Comparison of ENCODE assay signal across 15 cellular contexts in genomic region chr1:31381394-31382287, GRCh38. TPM values are rescaled to one million over a fixed set of nuclear protein-coding genes. Genes with fewer than 3 reads are reported as not detected.
DNase-seq lines count a peak whose midpoint lies in the region; ATAC-seq and TF ChIP-seq lines count a peak whose summit lies in the region.
"Had no signal": no experiment of that assay in that cellular context is flagged by ENCODE, and none has a peak within 500 bp of the region (broad histone marks: within the 10 kb centered on the region; RNA-seq: fewer than 3 reads in every experiment).

No MANE protein-coding gene starts in this region.

- H3K23ac ChIP-seq in mesendoderm (ENCODE audit: low read length): no peak overlapping the region

- H2BK120ac ChIP-seq in mesendoderm (ENCODE audit: low read depth, low read length): no peak overlapping the region

- H3K79me2 ChIP-seq in ACC112 (ENCODE audit: control insufficient read depth, insufficient read depth, low read length, unreplicated experiment): no peaks in the 10 kb centered on the region
- H3K79me2 ChIP-seq in mesendoderm (ENCODE audit: control insufficient read depth, insufficient read depth, low read length): no peaks in the 10 kb centered on the region

- H4K8ac ChIP-seq in mesendoderm (ENCODE audit: low read depth, low read length): no peak overlapping the region

- H3K36me3 ChIP-seq in ACC112 (ENCODE audit: insufficient read depth, low read length) (no peaks in the 10 kb centered on the region), mucosa of rectum (ENCODE audit: control insufficient read depth in 2 of 2, insufficient read depth in 2 of 2, low read length in 2 of 2) (no peaks in the 10 kb centered on the region), mesendoderm (ENCODE audit: control insufficient read depth, insufficient read depth, low read length) (no peaks in the 10 kb centered on the region)
- H3K36me3 ChIP-seq: Peyer's patch had no signal

- H3K9me3 ChIP-seq in mucosa of rectum (ENCODE audit: control insufficient read depth in 2 of 2, low read length in 2 of 2): no peaks in the 10 kb centered on the region
- H3K9me3 ChIP-seq: Caco-2, Peyer's patch had no signal

- no peaks in the 10 kb centered on the region for H3K79me1 ChIP-seq in mesendoderm (ENCODE audit: low read length)

- no peak overlapping the region for H3K18ac ChIP-seq in mesendoderm (ENCODE audit: low read length)

- H3K27me3 ChIP-seq in ACC112 (ENCODE audit: insufficient read depth, low read length) (no peaks in the 10 kb centered on the region), mucosa of rectum (ENCODE audit: control insufficient read depth in 2 of 2, insufficient read depth in 2 of 2, low read length in 2 of 2) (no peaks in the 10 kb centered on the region), mesendoderm (ENCODE audit: insufficient read depth, low read length, poor library complexity) (no peaks in the 10 kb centered on the region)
- H3K27me3 ChIP-seq: Peyer's patch had no signal

- no peak overlapping the region for H3K9ac ChIP-seq in mucosa of rectum (ENCODE audit: low read depth in 1 of 2, low read length in 2 of 2)
- H3K9ac ChIP-seq in mesendoderm (ENCODE audit: low read length): no peak overlapping the region

- no peak overlapping the region for H2AK5ac ChIP-seq in mesendoderm (ENCODE audit: low read length)

- H2BK15ac ChIP-seq in mesendoderm (replicated peaks; ENCODE audit: low read depth): no peak overlapping the region

- no peak overlapping the region for H3K4me2 ChIP-seq in mesendoderm (ENCODE audit: low read length)

- peak; percentile 71 for DNase-seq in NCI-H446 treated with DMSO at 0.1 percent for 48 hours (lab: John Stamatoyannopoulos, UW)
- peak; percentile 90 for DNase-seq in fibroblast of mammary gland (ENCODE audit: low read depth)
- no peak for DNase-seq in SHP77 (lab: John Stamatoyannopoulos, UW)
- no peak for DNase-seq in mesendoderm
- no peak for DNase-seq in RKO (ENCODE audit: low spot score)
- DNase-seq: activated CD4-positive, alpha-beta T cell treated with anti-CD3 and anti-CD28 coated beads, Interleukin-2, amount 10 ng/mL, durations not matched to agents 24 days and 14 days; amniotic stem cell; Caco-2; NCI-H1417; NCI-H524 treated with DMSO at 0.1 percent for 48 hours; Peyer's patch; stimulated activated CD4-positive, alpha-beta T cell treated with anti-CD3 and anti-CD28 coated beads, Interleukin-15, amount 100 ng/mL, for 24 hours had no signal

- no peak overlapping the region for H2AFZ ChIP-seq in ACC112 (ENCODE audit: low read length, unreplicated experiment)

- H3K4ac ChIP-seq in mesendoderm (ENCODE audit: low read depth, low read length): no peak overlapping the region

- H3K4me1 ChIP-seq in ACC112 (ENCODE audit: control insufficient read depth, insufficient read depth, low read length, unreplicated experiment) (peaks cover 28% of the 10 kb centered on the region), mucosa of rectum (ENCODE audit: control insufficient read depth in 2 of 2, insufficient read depth in 2 of 2, low read length in 2 of 2) (peaks cover 20 to 23% of the 10 kb centered on the region in 2 donors), mesendoderm (ENCODE audit: control insufficient read depth, low read depth, low read length) (no peaks in the 10 kb centered on the region)
- H3K4me1 ChIP-seq: Peyer's patch had no signal

- H3K4me3 ChIP-seq in ACC112 (ENCODE audit: low read depth, low read length) (peak overlapping the region; percentile 8; the same call in 1 of the 2 replicates), fibroblast of mammary gland (ENCODE audit: control insufficient read depth, low read depth, low read length) (no peak overlapping the region), mucosa of rectum (ENCODE audit: low read length in 2 of 2) (no peak overlapping the region), mesendoderm (ENCODE audit: low read length) (no peak overlapping the region)
- H3K4me3 ChIP-seq: Peyer's patch had no signal

- WGBS in mesendoderm (ENCODE audit: extremely low coverage, insufficient coverage, low lambda C conversion rate): no CpG with 5 or more reads among the region's 6 CpGs

- no peak for TF ChIP-seq CTCF in fibroblast of mammary gland (conservative IDR thresholded peaks at IDR 0.05; ENCODE audit: control insufficient read depth, insufficient read depth, low read depth, low read length)

- H3K27ac ChIP-seq in ACC112 (ENCODE audit: low read depth, low read length) (peak overlapping the region; percentile 33; the same call in 1 of the 2 replicates), mucosa of rectum (ENCODE audit: low read depth in 2 of 2, low read length in 2 of 2) (peak overlapping the region; percentile 43 to 59), mesendoderm (ENCODE audit: low read depth, low read length) (no peak overlapping the region)
- H3K27ac ChIP-seq: Peyer's patch had no signal

- H4K5ac ChIP-seq in mesendoderm (ENCODE audit: low read length): no peak overlapping the region

- no peak for ATAC-seq in HG02759 (IDR thresholded peaks at IDR 0.05; ENCODE audit: unreplicated experiment)

- no peak overlapping the region for H2BK5ac ChIP-seq in mesendoderm (ENCODE audit: low read length)

- no peak overlapping the region for H3K56ac ChIP-seq in mesendoderm (ENCODE audit: low read length)

RNA-seq across cellular contexts. Expression of gene FABP3, which starts 8.8 kb away (rescaled TPM):
- polyA plus RNA-seq in mesendoderm (2013, experiment 1 of 2): 13.3 TPM
- 13.1 TPM for polyA plus RNA-seq in mesendoderm (2013, experiment 2 of 2)

RNA-seq across cellular contexts. Expression of gene SERINC2, which starts 31.4 kb away (rescaled TPM):
- polyA plus RNA-seq in mesendoderm (2013, experiment 1 of 2): 17.7 TPM
- polyA plus RNA-seq in mesendoderm (2013, experiment 2 of 2): 17.0 TPM

Comparison
In these comparisons a context has a peak if more than half of its experiments do, and no peak if none do; other contexts are left out.
1. DNase-seq: peak in NCI-H446 treated with DMSO at 0.1 percent for 48 hours (single experiment) and fibroblast of mammary gland (single experiment); none in SHP77 (0 of 2), mesendoderm (single experiment) and RKO (single experiment).